ENCODE assay signal across 13 cellular contexts in genomic region chr12:48794870-48795269, GRCh38. TPM values are rescaled to one million over a fixed set of nuclear protein-coding genes. Genes with fewer than 3 reads are reported as not detected.
DNase-seq lines count a peak whose midpoint lies in the region; ATAC-seq and TF ChIP-seq lines count a peak whose summit lies in the region.
"Had no signal": no experiment of that assay in that cellular context is flagged by ENCODE, and none has a peak within 500 bp of the region (broad histone marks: within the 10 kb centered on the region; RNA-seq: fewer than 3 reads in every experiment).

No MANE protein-coding gene starts in this region.

- intact Hi-C loops in mucosa of descending colon (cut with DNase I, micrococcal nuclease), result loop anchor here in 1 of 2 donors (5.0 kb wide), 1 partner anchor 43 kb away; no protein-coding TSS in a partner anchor

- H3K4me3 ChIP-seq in NT2/D1 (ENCODE audit: insufficient read length, low read depth) (no peak overlapping the region), mucosa of descending colon (no peak overlapping the region)
- H3K4me3 ChIP-seq: ascending aorta had no signal

- TF ChIP-seq CTCF in mucosa of descending colon (IDR thresholded peaks at IDR 0.05) (no peak), GM20000 (IDR thresholded peaks at IDR 0.05; ENCODE audit: extremely low read depth, missing control alignments) (no peak)

- no peaks in the 10 kb centered on the region for H3K27me3 ChIP-seq in NT2/D1 (ENCODE audit: insufficient read depth, insufficient read length)
- H3K27me3 ChIP-seq: ascending aorta had no signal

- H3K27ac ChIP-seq in epithelial cell of prostate, result peak overlapping the region; percentile 43
- H3K27ac ChIP-seq: ascending aorta had no signal

- no peak overlapping the region for H3K9ac ChIP-seq in NT2/D1 (ENCODE audit: insufficient read length, low read depth)

- DNase-seq in ELF-1 (ENCODE audit: low read depth, low spot score) (peak; percentile 85), NT2/D1 (ENCODE audit: low read depth, low spot score) (peak; percentile 70), epithelial cell of prostate (ENCODE audit: low read depth, low spot score) (peak; percentile 88), mucosa of descending colon (no peak), GM20000 (ENCODE audit: low spot score) (no peak)
- DNase-seq in stimulated activated naive CD4-positive, alpha-beta T cell (lab: John Stamatoyannopoulos, UW), result no peak
- DNase-seq: activated CD4-positive, alpha-beta T cell treated with anti-CD3 and anti-CD28 coated beads, Interleukin-2, amount 10 ng/mL, durations not matched to agents 7 days and 5 days; effector CD8-positive, alpha-beta T cell; NCI-H2081 treated with DMSO at 0.1 percent for 48 hours; T-helper 2 cell had no signal

- no peaks in the 10 kb centered on the region for H3K9me3 ChIP-seq in NT2/D1 (ENCODE audit: insufficient read depth, low read length)
- no peaks in the 10 kb centered on the region for H3K9me3 ChIP-seq in mucosa of descending colon
- H3K9me3 ChIP-seq: ascending aorta had no signal

- peaks cover 16% of the 10 kb centered on the region for H3K4me1 ChIP-seq in NT2/D1 (ENCODE audit: insufficient read depth, insufficient read length)
- H3K4me1 ChIP-seq in mucosa of descending colon (ENCODE audit: low read depth), result peaks cover 43% of the 10 kb centered on the region

- peak; percentile 4 for ATAC-seq in mucosa of descending colon
- ATAC-seq in HG02763 (IDR thresholded peaks at IDR 0.05; ENCODE audit: unreplicated experiment), result no peak
- no peak for ATAC-seq in HG03139 (IDR thresholded peaks at IDR 0.05; ENCODE audit: unreplicated experiment)

- H3K36me3 ChIP-seq in NT2/D1 (ENCODE audit: insufficient read depth, insufficient read length, low read length), result no peaks in the 10 kb centered on the region
- no peaks in the 10 kb centered on the region for H3K36me3 ChIP-seq in mucosa of descending colon (ENCODE audit: low read depth)
- H3K36me3 ChIP-seq: ascending aorta had no signal

RNA-seq across cellular contexts. Expression of gene ADCY6, which starts 6.0 kb away (rescaled TPM):
- total RNA-seq in mucosa of descending colon, result 100 to 1,000 TPM in 2 of 3 donors, 10 to 100 TPM in 1; 91.6 to 207 (median 102) TPM
- total RNA-seq: activated CD4-positive, alpha-beta T cell treated with anti-CD3 and anti-CD28 coated beads, Interleukin-2, amount 10 ng/mL, durations not matched to agents 7 days and 5 days had no signal

RNA-seq across cellular contexts. Expression of gene CACNB3, which starts 23.4 kb away (rescaled TPM):
- 10 to 100 TPM; 31.8 to 49.4 (median 45.1) TPM for total RNA-seq in mucosa of descending colon

RNA-seq across cellular contexts. Expression of gene DDX23, which starts 57.1 kb away (rescaled TPM):
- total RNA-seq in mucosa of descending colon, result 100 to 1,000 TPM in 1 of 3 donors, 10 to 100 TPM in 2; 70.0 to 105 (median 91.0) TPM

Comparison
In these comparisons a context has a peak if more than half of its experiments do, and no peak if none do; other contexts are left out.
1. DNase-seq: peak in ELF-1 (single experiment), NT2/D1 (single experiment) and epithelial cell of prostate (single experiment); none in mucosa of descending colon (0 of 3), GM20000 (single experiment) and stimulated activated naive CD4-positive, alpha-beta T cell (0 of 6).